ENCODE assay signal across 19 cellular contexts in genomic region chr16:19843371-19843770, GRCh38. TPM values are rescaled to one million over a fixed set of nuclear protein-coding genes. Genes with fewer than 3 reads are reported as not detected.
A peak's percentile ranks its signal among the peaks of the same experiment; 100 is the strongest.
DNase-seq lines count a peak whose midpoint lies in the region; ATAC-seq and TF ChIP-seq lines count a peak whose summit lies in the region.
"Had no signal": no experiment of that assay in that cellular context is flagged by ENCODE, and none has a peak within 500 bp of the region (broad histone marks: within the 10 kb centered on the region; RNA-seq: fewer than 3 reads in every experiment).

No MANE protein-coding gene starts in this region.

- peaks cover 0 to 17% of the 10 kb centered on the region in 2 donors for H3K4me1 ChIP-seq in right atrium auricular region
- H3K4me1 ChIP-seq in smooth muscle cell (ENCODE audit: low read depth), result peaks cover 3% of the 10 kb centered on the region
- H3K4me1 ChIP-seq in CD8-positive, alpha-beta T cell (ENCODE audit: insufficient read depth, low read length), result no peaks in the 10 kb centered on the region

- no peaks in the 10 kb centered on the region for H3K4me1 Mint-ChIP-seq in CD8-positive, alpha-beta T cell (ENCODE audit: low read depth)

- no peaks in the 10 kb centered on the region for H3K79me2 ChIP-seq in smooth muscle cell (ENCODE audit: low read depth)

- H3K4me3 ChIP-seq in right atrium auricular region, result no peak overlapping the region
- H3K4me3 ChIP-seq in smooth muscle cell, result no peak overlapping the region
- no peak overlapping the region for H3K4me3 ChIP-seq in CD8-positive, alpha-beta T cell (ENCODE audit: low read depth, low read length)
- H3K4me3 ChIP-seq: GM23338, SK-N-MC had no signal

- H4K20me1 ChIP-seq in smooth muscle cell (ENCODE audit: low read depth), result no peaks in the 10 kb centered on the region

- H2AFZ ChIP-seq in smooth muscle cell (ENCODE audit: low read depth), result no peak overlapping the region
- H2AFZ ChIP-seq: GM23338 had no signal

- no peaks in the 10 kb centered on the region for H3K27me3 Mint-ChIP-seq in CD8-positive, alpha-beta T cell (ENCODE audit: low read depth)
- H3K27me3 Mint-ChIP-seq: stimulated activated naive CD8-positive, alpha-beta T cell treated with anti-CD3 and anti-CD28 coated beads, Interleukin-15, Interleukin-2, amounts not matched to agents 100 ng/mL and 50 ng/mL, for 24 hours had no signal

- H3K27ac Mint-ChIP-seq in CD8-positive, alpha-beta T cell, result no peak overlapping the region
- H3K27ac Mint-ChIP-seq: activated T-helper 2 cell treated with anti-CD3 and anti-CD28 coated beads, Interferon-gamma antibody, Interleukin-2, Interleukin-4, amounts not matched to agents 10 μg/mL and 5 μg/mL and 100 μg/mL, durations not matched to agents 14 hours and 24 hours and 36 hours; GM23338; stimulated activated naive CD8-positive, alpha-beta T cell treated with anti-CD3 and anti-CD28 coated beads, Interleukin-15, Interleukin-2, amounts not matched to agents 100 ng/mL and 50 ng/mL, for 24 hours had no signal

- DNase-seq in right atrium auricular region (ENCODE audit: low spot score) (no peak), Right ventricle myocardium superior (no peak), astrocyte of the hippocampus (ENCODE audit: low read depth, low spot score) (peak; percentile 19), islet precursor cell (peak; percentile 44), smooth muscle cell (lab: John Stamatoyannopoulos, UW; ENCODE audit: unreplicated experiment) (no peak), NCI-H510A (lab: John Stamatoyannopoulos, UW) (no peak), 8988T (no peak)
- DNase-seq in CD8-positive, alpha-beta T cell, result no peak
- DNase-seq: activated CD4-positive, alpha-beta T cell treated with anti-CD3 and anti-CD28 coated beads for 4 hours; central memory CD4-positive, alpha-beta T cell; NCI-H1930; NCI-H510A treated with DMSO at 0.1 percent for 48 hours; T1000; trophoblast cell had no signal

- H3K4me2 ChIP-seq in smooth muscle cell, result peak overlapping the region; percentile 49
- H3K4me2 ChIP-seq: GM23338 had no signal

- H3K9me3 Mint-ChIP-seq in CD8-positive, alpha-beta T cell, result no peaks in the 10 kb centered on the region
- H3K9me3 Mint-ChIP-seq: activated T-helper 2 cell treated with anti-CD3 and anti-CD28 coated beads, Interferon-gamma antibody, Interleukin-2, Interleukin-4, amounts not matched to agents 10 μg/mL and 5 μg/mL and 100 μg/mL, durations not matched to agents 14 hours and 24 hours and 36 hours; GM23338; stimulated activated naive CD8-positive, alpha-beta T cell treated with anti-CD3 and anti-CD28 coated beads, Interleukin-15, Interleukin-2, amounts not matched to agents 100 ng/mL and 50 ng/mL, for 24 hours had no signal

- H3K27ac ChIP-seq in right atrium auricular region (peak overlapping the region; percentile 73 to 90), smooth muscle cell (ENCODE audit: low read depth) (peak overlapping the region; percentile 92)
- no peak overlapping the region for H3K27ac ChIP-seq in CD8-positive, alpha-beta T cell (ENCODE audit: low read depth, low read length)
- H3K27ac ChIP-seq: SK-N-MC had no signal

- POLR2A ChIA-PET in CD8-positive, alpha-beta T cell (lab: Charles Lee), result no interaction called here

- no peak for ATAC-seq in Right ventricle myocardium superior (ENCODE audit: poor library complexity)
- ATAC-seq in CD8-positive, alpha-beta T cell, result no peak
- ATAC-seq: GM23338 had no signal

- H3K36me3 Mint-ChIP-seq in CD8-positive, alpha-beta T cell, result no peaks in the 10 kb centered on the region

- 0% methylated on average over 1 of the region's 1 CpG for WGBS in smooth muscle cell (ENCODE audit: low lambda C conversion rate)

- H3K27me3 ChIP-seq in right atrium auricular region (no peaks in the 10 kb centered on the region), smooth muscle cell (ENCODE audit: low read depth) (no peaks in the 10 kb centered on the region)
- H3K27me3 ChIP-seq in CD8-positive, alpha-beta T cell (ENCODE audit: insufficient read depth, low read length), result no peaks in the 10 kb centered on the region

- H3K9ac ChIP-seq in smooth muscle cell (ENCODE audit: low read depth), result no peak overlapping the region

- H3K9me3 ChIP-seq in right atrium auricular region, result no peaks in the 10 kb centered on the region
- H3K9me3 ChIP-seq in smooth muscle cell (replicated peaks; ENCODE audit: low read depth), result no peaks in the 10 kb centered on the region
- no peaks in the 10 kb centered on the region for H3K9me3 ChIP-seq in CD8-positive, alpha-beta T cell (ENCODE audit: low read length)

- TF ChIP-seq CTCF in right atrium auricular region (IDR thresholded peaks at IDR 0.05) (no peak), smooth muscle cell (IDR thresholded peaks at IDR 0.05; ENCODE audit: borderline replicate concordance, insufficient read depth, poor library complexity, severe bottlenecking) (no peak)
- no peak for TF ChIP-seq CTCF in CD8-positive, alpha-beta T cell (IDR thresholded peaks at IDR 0.05)

- CTCF ChIA-PET in CD8-positive, alpha-beta T cell (lab: Charles Lee), result no interaction called here

- intact Hi-C loops in Right ventricle myocardium superior (cut with DNase I), result no loop called here
- intact Hi-C loops in CD8-positive, alpha-beta T cell (cut with DNase I, micrococcal nuclease), result no loop called here

- H3K36me3 ChIP-seq in right atrium auricular region (no peaks in the 10 kb centered on the region), smooth muscle cell (ENCODE audit: low read depth) (no peaks in the 10 kb centered on the region)
- no peaks in the 10 kb centered on the region for H3K36me3 ChIP-seq in CD8-positive, alpha-beta T cell (ENCODE audit: insufficient read depth, low read length)

- H3F3A ChIP-seq in smooth muscle cell (ENCODE audit: low read depth), result peaks cover 29% of the 10 kb centered on the region

- H3K4me3 Mint-ChIP-seq in CD8-positive, alpha-beta T cell, result no peak overlapping the region
- H3K4me3 Mint-ChIP-seq: GM23338; stimulated activated naive CD8-positive, alpha-beta T cell treated with anti-CD3 and anti-CD28 coated beads, Interleukin-15, Interleukin-2, amounts not matched to agents 100 ng/mL and 50 ng/mL, for 24 hours had no signal

RNA-seq across cellular contexts. Expression of gene GPRC5B, which starts 41.3 kb away (rescaled TPM):
- total RNA-seq in right atrium auricular region (10 to 100 TPM; 39.4 to 40.0 TPM), Right ventricle myocardium superior (83.7 TPM), smooth muscle cell (7.8 and 15.6 TPM in 2 replicates)
- 18.9 and 25.7 TPM in 2 replicates for polyA plus RNA-seq in smooth muscle cell
- total RNA-seq in CD8-positive, alpha-beta T cell, result under 1 TPM; 0.19 to 0.43 TPM
- total RNA-seq: activated T-helper 2 cell treated with anti-CD3 and anti-CD28 coated beads, Interferon-gamma antibody, Interleukin-2, Interleukin-4, amounts not matched to agents 10 μg/mL and 5 μg/mL and 100 μg/mL, durations not matched to agents 14 hours and 24 hours and 36 hours; MCF 10A had no signal

Comparison
In these comparisons a context has a peak if more than half of its experiments do, and no peak if none do; other contexts are left out.
1. DNase-seq: peak in astrocyte of the hippocampus (single experiment) and islet precursor cell (single experiment); none in right atrium auricular region (single experiment), Right ventricle myocardium superior (single experiment), smooth muscle cell (single experiment), NCI-H510A (single experiment), 8988T (single experiment) and CD8-positive, alpha-beta T cell (0 of 7).